1 cellular context compared by ENCODE assay signal in the genomic region with DNA sequence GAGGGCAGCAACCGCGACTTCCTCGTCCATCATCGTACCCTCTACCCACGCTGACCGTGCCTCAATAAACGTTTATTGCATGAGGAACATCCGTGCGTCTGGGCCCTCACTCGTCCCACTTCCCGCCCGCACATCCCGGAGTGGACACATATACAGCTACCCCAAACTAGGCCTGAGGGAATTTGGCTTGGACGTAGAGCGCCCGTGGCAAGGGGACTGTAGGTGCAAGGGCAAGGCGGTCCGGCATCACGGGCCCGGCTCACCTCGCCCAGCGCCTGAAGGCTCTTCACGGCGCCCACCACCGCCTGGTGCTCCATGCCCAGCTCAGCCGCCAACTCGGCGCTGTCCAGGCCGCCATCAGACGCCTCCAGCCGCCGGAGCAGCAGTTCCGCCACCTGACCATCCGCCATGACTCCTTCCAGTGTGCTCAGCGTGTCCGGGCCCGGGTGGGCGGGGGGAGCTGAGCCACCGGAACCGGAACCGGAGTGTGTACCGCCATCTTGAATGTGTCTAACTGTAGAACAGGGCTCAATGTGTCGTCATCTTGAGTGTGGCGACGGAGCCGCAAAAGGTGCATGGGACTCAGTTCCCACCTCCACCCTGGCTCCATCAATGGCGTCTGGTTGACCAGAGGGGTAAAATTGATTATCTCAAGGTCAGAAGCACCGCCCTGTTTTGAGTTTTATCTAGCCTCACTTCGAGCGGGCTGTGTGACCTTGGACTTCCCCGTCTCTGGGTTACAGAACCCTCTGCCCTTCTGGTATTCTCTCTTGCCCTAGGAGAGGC.
A peak's percentile ranks its signal among the peaks of the same experiment; 100 is the strongest.
TF ChIP-seq lines count a peak whose summit lies in the region.

A gene (minus strand): TSS at position 425 of the 786 bp plus-strand sequence. CDS start 15 bp downstream, at position 410.

TF ChIP-seq in HepG2, 621 proteins besides CTCF, POLR2A, EP300 and RAD21 (continued from another document and continues in another):
- TF ChIP-seq, protein P1, sequence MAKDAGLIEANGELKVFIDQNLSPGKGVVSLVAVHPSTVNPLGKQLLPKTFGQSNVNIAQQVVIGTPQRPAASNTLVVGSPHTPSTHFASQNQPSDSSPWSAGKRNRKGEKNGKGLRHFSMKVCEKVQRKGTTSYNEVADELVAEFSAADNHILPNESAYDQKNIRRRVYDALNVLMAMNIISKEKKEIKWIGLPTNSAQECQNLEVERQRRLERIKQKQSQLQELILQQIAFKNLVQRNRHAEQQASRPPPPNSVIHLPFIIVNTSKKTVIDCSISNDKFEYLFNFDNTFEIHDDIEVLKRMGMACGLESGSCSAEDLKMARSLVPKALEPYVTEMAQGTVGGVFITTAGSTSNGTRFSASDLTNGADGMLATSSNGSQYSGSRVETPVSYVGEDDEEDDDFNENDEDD (CRISPR knock-in tag; IDR thresholded peaks at IDR 0.05; ENCODE audit: borderline replicate concordance), result no peak
- TF ChIP-seq ZNF274 (CRISPR knock-in tag; IDR thresholded peaks at IDR 0.05), result peak; percentile 92; the same call in 1 of the 2 replicates
- peak; percentile 82 for TF ChIP-seq ELF1 (CRISPR knock-in tag; IDR thresholded peaks at IDR 0.05)
- TF ChIP-seq ETV6 (CRISPR knock-in tag; conservative IDR thresholded peaks at IDR 0.05), result no peak
- TF ChIP-seq ZNF570 (CRISPR knock-in tag; IDR thresholded peaks at IDR 0.05; ENCODE audit: borderline replicate concordance), result no peak
- TF ChIP-seq REL (CRISPR knock-in tag; conservative IDR thresholded peaks at IDR 0.05), result 0 out of 2 replicates have a peak, but pooled peaks have one; percentile 32
- TF ChIP-seq BHLHE40 (IDR thresholded peaks at IDR 0.05; ENCODE audit: low read length), result no peak; the same call in 1 of the 2 replicates
- no peak for TF ChIP-seq ZSCAN25 (CRISPR knock-in tag; IDR thresholded peaks at IDR 0.05)
- TF ChIP-seq ISX (CRISPR knock-in tag; conservative IDR thresholded peaks at IDR 0.05), result no peak
- TF ChIP-seq, protein P2, sequence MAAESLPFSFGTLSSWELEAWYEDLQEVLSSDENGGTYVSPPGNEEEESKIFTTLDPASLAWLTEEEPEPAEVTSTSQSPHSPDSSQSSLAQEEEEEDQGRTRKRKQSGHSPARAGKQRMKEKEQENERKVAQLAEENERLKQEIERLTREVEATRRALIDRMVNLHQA (CRISPR knock-in tag; IDR thresholded peaks at IDR 0.05), result no peak
- no peak for TF ChIP-seq SRSF4 (IDR thresholded peaks at IDR 0.05; ENCODE audit: low read depth, low read length, poor library complexity, severe bottlenecking)
- TF ChIP-seq ZNF775 (CRISPR knock-in tag; IDR thresholded peaks at IDR 0.05; ENCODE audit: borderline replicate concordance), result no peak
- no peak for TF ChIP-seq ZNF777 (CRISPR knock-in tag; IDR thresholded peaks at IDR 0.05)
- no peak for TF ChIP-seq KDM6A (CRISPR knock-in tag; IDR thresholded peaks at IDR 0.05; ENCODE audit: low read depth)
- TF ChIP-seq IRX3 (CRISPR knock-in tag; IDR thresholded peaks at IDR 0.05; ENCODE audit: borderline replicate concordance, low read depth), result 0 out of 2 replicates have a peak, but pooled peaks have one; percentile 85
- peak; percentile 91; the same call in 1 of the 2 replicates for TF ChIP-seq ARID2 (CRISPR knock-in tag; IDR thresholded peaks at IDR 0.05; ENCODE audit: borderline replicate concordance)
- no peak for TF ChIP-seq NR3C1 (CRISPR knock-in tag; IDR thresholded peaks at IDR 0.05)
- peak; percentile 28 for TF ChIP-seq ZNF296 (CRISPR knock-in tag; conservative IDR thresholded peaks at IDR 0.05)
- peak; percentile 64 for TF ChIP-seq PPARG (CRISPR knock-in tag; conservative IDR thresholded peaks at IDR 0.05)
- TF ChIP-seq, protein P3, sequence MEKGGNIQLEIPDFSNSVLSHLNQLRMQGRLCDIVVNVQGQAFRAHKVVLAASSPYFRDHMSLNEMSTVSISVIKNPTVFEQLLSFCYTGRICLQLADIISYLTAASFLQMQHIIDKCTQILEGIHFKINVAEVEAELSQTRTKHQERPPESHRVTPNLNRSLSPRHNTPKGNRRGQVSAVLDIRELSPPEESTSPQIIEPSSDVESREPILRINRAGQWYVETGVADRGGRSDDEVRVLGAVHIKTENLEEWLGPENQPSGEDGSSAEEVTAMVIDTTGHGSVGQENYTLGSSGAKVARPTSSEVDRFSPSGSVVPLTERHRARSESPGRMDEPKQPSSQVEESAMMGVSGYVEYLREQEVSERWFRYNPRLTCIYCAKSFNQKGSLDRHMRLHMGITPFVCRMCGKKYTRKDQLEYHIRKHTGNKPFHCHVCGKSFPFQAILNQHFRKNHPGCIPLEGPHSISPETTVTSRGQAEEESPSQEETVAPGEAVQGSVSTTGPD (CRISPR knock-in tag; IDR thresholded peaks at IDR 0.05), result no peak
- 0 out of 2 replicates have a peak, but pooled peaks have one; percentile 77 for TF ChIP-seq ZNF253 (CRISPR knock-in tag; IDR thresholded peaks at IDR 0.05; ENCODE audit: borderline replicate concordance)
- TF ChIP-seq ARNT (IDR thresholded peaks at IDR 0.05), result no peak
- TF ChIP-seq, protein P4, sequence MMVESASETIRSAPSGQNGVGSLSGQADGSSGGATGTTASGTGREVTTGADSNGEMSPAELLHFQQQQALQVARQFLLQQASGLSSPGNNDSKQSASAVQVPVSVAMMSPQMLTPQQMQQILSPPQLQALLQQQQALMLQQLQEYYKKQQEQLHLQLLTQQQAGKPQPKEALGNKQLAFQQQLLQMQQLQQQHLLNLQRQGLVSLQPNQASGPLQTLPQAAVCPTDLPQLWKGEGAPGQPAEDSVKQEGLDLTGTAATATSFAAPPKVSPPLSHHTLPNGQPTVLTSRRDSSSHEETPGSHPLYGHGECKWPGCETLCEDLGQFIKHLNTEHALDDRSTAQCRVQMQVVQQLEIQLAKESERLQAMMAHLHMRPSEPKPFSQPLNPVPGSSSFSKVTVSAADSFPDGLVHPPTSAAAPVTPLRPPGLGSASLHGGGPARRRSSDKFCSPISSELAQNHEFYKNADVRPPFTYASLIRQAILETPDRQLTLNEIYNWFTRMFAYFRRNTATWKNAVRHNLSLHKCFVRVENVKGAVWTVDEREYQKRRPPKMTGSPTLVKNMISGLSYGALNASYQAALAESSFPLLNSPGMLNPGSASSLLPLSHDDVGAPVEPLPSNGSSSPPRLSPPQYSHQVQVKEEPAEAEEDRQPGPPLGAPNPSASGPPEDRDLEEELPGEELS (CRISPR knock-in tag; IDR thresholded peaks at IDR 0.05), result no peak
- peak; percentile 30 for TF ChIP-seq HNRNPLL (IDR thresholded peaks at IDR 0.05; ENCODE audit: low read depth, low read length, poor library complexity, severe bottlenecking)
- TF ChIP-seq ZNF317 (CRISPR knock-in tag; IDR thresholded peaks at IDR 0.05), result peak; percentile 82
- peak; percentile 54; the same call in 1 of the 2 replicates for TF ChIP-seq ERF (CRISPR knock-in tag; IDR thresholded peaks at IDR 0.05)
- peak; percentile 61; the same call in 1 of the 2 replicates for TF ChIP-seq ARNT2 (CRISPR knock-in tag; IDR thresholded peaks at IDR 0.05; ENCODE audit: low read depth)
- TF ChIP-seq GTF3A (CRISPR knock-in tag; conservative IDR thresholded peaks at IDR 0.05), result no peak
- no peak for TF ChIP-seq ZNF7 (CRISPR knock-in tag; IDR thresholded peaks at IDR 0.05)
- TF ChIP-seq, protein P5, sequence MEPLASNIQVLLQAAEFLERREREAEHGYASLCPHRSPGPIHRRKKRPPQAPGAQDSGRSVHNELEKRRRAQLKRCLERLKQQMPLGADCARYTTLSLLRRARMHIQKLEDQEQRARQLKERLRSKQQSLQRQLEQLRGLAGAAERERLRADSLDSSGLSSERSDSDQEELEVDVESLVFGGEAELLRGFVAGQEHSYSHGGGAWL (CRISPR knock-in tag; IDR thresholded peaks at IDR 0.05), result peak; percentile 81
- peak; percentile 56; the same call in 1 of the 2 replicates for TF ChIP-seq ZNF614 (CRISPR knock-in tag; IDR thresholded peaks at IDR 0.05; ENCODE audit: borderline replicate concordance)
- no peak for TF ChIP-seq REXO4 (CRISPR knock-in tag; IDR thresholded peaks at IDR 0.05; ENCODE audit: borderline replicate concordance)
- TF ChIP-seq, protein P6, sequence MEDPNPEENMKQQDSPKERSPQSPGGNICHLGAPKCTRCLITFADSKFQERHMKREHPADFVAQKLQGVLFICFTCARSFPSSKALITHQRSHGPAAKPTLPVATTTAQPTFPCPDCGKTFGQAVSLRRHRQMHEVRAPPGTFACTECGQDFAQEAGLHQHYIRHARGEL (CRISPR knock-in tag; IDR thresholded peaks at IDR 0.05), result no peak
- TF ChIP-seq, protein P7, sequence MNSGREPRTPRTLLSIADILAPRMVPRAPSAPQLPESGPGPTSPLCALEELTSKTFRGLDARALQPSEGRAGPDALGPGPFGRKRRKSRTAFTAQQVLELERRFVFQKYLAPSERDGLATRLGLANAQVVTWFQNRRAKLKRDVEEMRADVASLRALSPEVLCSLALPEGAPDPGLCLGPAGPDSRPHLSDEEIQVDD (CRISPR knock-in tag; IDR thresholded peaks at IDR 0.05; ENCODE audit: borderline replicate concordance), result 0 out of 2 replicates have a peak, but pooled peaks have one; percentile 47
- TF ChIP-seq ZNF446 (CRISPR knock-in tag; IDR thresholded peaks at IDR 0.05), result 0 out of 2 replicates have a peak, but pooled peaks have one; percentile 37
- no peak for TF ChIP-seq HDAC6 (IDR thresholded peaks at IDR 0.05; ENCODE audit: low read depth, low read length)
- TF ChIP-seq ZNF607 (CRISPR knock-in tag; IDR thresholded peaks at IDR 0.05; ENCODE audit: borderline replicate concordance), result 0 out of 2 replicates have a peak, but pooled peaks have one; percentile 51
- TF ChIP-seq, protein P8, sequence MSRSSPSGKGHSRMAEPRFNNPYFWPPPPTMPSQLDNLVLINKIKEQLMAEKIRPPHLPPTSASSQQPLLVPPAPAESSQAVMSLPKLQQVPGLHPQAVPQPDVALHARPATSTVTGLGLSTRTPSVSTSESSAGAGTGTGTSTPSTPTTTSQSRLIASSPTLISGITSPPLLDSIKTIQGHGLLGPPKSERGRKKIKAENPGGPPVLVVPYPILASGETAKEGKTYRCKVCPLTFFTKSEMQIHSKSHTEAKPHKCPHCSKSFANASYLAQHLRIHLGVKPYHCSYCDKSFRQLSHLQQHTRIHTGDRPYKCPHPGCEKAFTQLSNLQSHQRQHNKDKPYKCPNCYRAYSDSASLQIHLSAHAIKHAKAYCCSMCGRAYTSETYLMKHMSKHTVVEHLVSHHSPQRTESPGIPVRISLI (CRISPR knock-in tag; IDR thresholded peaks at IDR 0.05; ENCODE audit: borderline replicate concordance), result no peak
- TF ChIP-seq NFIC (IDR thresholded peaks at IDR 0.05; ENCODE audit: low read length), result no peak
- TF ChIP-seq KDM5A (IDR thresholded peaks at IDR 0.05; ENCODE audit: borderline replicate concordance, low read length), result peak; percentile 59
- TF ChIP-seq, protein P9, sequence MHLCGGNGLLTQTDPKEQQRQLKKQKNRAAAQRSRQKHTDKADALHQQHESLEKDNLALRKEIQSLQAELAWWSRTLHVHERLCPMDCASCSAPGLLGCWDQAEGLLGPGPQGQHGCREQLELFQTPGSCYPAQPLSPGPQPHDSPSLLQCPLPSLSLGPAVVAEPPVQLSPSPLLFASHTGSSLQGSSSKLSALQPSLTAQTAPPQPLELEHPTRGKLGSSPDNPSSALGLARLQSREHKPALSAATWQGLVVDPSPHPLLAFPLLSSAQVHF (CRISPR knock-in tag; IDR thresholded peaks at IDR 0.05), result no peak
- TF ChIP-seq RBM39 (IDR thresholded peaks at IDR 0.05; ENCODE audit: low read depth, low read length, poor library complexity, severe bottlenecking), result peak; percentile 85
- no peak for TF ChIP-seq MLLT10 (CRISPR knock-in tag; IDR thresholded peaks at IDR 0.05)
- 0 out of 2 replicates have a peak, but pooled peaks have one; percentile 13 for TF ChIP-seq ZMYM4 (CRISPR knock-in tag; IDR thresholded peaks at IDR 0.05)
- TF ChIP-seq, protein P10, sequence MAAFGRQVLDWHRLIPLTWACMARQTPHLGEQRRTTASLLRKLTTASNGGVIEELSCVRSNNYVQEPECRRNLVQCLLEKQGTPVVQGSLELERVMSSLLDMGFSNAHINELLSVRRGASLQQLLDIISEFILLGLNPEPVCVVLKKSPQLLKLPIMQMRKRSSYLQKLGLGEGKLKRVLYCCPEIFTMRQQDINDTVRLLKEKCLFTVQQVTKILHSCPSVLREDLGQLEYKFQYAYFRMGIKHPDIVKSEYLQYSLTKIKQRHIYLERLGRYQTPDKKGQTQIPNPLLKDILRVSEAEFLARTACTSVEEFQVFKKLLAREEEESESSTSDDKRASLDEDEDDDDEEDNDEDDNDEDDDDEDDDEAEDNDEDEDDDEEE (CRISPR knock-in tag; IDR thresholded peaks at IDR 0.05), result peak; percentile 96
- TF ChIP-seq, protein P11, sequence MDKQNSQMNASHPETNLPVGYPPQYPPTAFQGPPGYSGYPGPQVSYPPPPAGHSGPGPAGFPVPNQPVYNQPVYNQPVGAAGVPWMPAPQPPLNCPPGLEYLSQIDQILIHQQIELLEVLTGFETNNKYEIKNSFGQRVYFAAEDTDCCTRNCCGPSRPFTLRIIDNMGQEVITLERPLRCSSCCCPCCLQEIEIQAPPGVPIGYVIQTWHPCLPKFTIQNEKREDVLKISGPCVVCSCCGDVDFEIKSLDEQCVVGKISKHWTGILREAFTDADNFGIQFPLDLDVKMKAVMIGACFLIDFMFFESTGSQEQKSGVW (CRISPR knock-in tag; IDR thresholded peaks at IDR 0.05; ENCODE audit: borderline replicate concordance), result peak; percentile 49; the same call in 1 of the 2 replicates
- TF ChIP-seq MXI1 (IDR thresholded peaks at IDR 0.05; ENCODE audit: borderline replicate concordance, low read depth, low read length), result peak; percentile 92; the same call in 2 of the 3 replicates
- no peak for TF ChIP-seq MATR3 (CRISPR knock-in tag; IDR thresholded peaks at IDR 0.05)
- peak; percentile 69 for TF ChIP-seq ZNF883 (CRISPR knock-in tag; IDR thresholded peaks at IDR 0.05; ENCODE audit: not compliant biosample characterization)
- TF ChIP-seq, protein P12, sequence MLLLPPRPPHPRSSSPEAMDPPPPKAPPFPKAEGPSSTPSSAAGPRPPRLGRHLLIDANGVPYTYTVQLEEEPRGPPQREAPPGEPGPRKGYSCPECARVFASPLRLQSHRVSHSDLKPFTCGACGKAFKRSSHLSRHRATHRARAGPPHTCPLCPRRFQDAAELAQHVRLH (CRISPR knock-in tag; IDR thresholded peaks at IDR 0.05; ENCODE audit: borderline replicate concordance, low read depth), result no peak
- no peak for TF ChIP-seq FOXP1 (IDR thresholded peaks at IDR 0.05)
- TF ChIP-seq FOXP1 (CRISPR knock-in tag; IDR thresholded peaks at IDR 0.05), result no peak
- no peak for TF ChIP-seq ZNF878 (CRISPR knock-in tag; IDR thresholded peaks at IDR 0.05)
- TF ChIP-seq, protein P13, sequence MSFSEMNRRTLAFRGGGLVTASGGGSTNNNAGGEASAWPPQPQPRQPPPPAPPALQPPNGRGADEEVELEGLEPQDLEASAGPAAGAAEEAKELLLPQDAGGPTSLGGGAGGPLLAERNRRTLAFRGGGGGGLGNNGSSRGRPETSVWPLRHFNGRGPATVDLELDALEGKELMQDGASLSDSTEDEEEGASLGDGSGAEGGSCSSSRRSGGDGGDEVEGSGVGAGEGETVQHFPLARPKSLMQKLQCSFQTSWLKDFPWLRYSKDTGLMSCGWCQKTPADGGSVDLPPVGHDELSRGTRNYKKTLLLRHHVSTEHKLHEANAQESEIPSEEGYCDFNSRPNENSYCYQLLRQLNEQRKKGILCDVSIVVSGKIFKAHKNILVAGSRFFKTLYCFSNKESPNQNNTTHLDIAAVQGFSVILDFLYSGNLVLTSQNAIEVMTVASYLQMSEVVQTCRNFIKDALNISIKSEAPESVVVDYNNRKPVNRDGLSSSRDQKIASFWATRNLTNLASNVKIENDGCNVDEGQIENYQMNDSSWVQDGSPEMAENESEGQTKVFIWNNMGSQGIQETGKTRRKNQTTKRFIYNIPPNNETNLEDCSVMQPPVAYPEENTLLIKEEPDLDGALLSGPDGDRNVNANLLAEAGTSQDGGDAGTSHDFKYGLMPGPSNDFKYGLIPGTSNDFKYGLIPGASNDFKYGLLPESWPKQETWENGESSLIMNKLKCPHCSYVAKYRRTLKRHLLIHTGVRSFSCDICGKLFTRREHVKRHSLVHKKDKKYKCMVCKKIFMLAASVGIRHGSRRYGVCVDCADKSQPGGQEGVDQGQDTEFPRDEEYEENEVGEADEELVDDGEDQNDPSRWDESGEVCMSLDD (CRISPR knock-in tag; IDR thresholded peaks at IDR 0.05; ENCODE audit: borderline replicate concordance), result no peak
